14 cellular contexts compared by ENCODE assay signal in the genomic region with DNA sequence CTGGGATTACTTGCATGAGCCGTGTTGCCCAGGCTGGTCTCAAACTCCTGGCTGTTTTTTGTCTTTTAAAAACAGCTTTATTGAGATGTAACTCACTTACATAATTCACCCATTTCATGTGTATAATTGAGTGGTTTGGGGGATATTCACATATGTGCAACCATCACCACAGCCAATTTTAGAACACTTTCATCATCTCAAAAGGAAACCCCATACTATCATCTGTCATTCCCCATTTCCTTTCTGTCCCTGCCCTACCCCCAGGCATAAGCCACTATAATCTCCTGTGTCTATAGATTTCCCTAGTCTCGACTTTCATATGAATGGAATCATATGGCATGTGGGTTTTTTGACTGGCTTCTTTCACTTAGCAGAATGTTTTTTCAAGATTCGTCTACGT.
"Had no signal": no experiment of that assay in that cellular context is flagged by ENCODE, and none has a peak within 500 bp of the region (broad histone marks: within the 10 kb centered on the region; RNA-seq: fewer than 3 reads in every experiment).

No MANE protein-coding gene starts in this region.

- H3K27ac Mint-ChIP-seq: activated B cell treated with CpG ODN at 0.5 μM for 24 hours; activated naive CD4-positive, alpha-beta T cell treated with anti-CD3 and anti-CD28 coated beads, Interleukin-2, amount 50 U/mL, for 24 hours; dendritic cell treated with granulocyte-macrophage colony-stimulating factor and Interleukin-4, amounts not matched to agents 40 ng/mL and 50 ng/mL, for 4 days; endodermal cell; nephron progenitor cell; stimulated activated naive CD8-positive, alpha-beta T cell treated with anti-CD3 and anti-CD28 coated beads, Interleukin-15, Interleukin-2, amounts not matched to agents 100 ng/mL and 50 ng/mL, for 24 hours had no signal

- DNase-seq: activated B cell treated with CpG ODN at 0.5 μM for 24 hours; amygdala; brain microvascular endothelial cell; cerebellar nuclear complex; endodermal cell; left ventricle myocardium superior; mesenchymal stem cell; nephron progenitor cell; stimulated activated CD4-positive, alpha-beta T cell treated with anti-CD3 and anti-CD28 coated beads, Interleukin-12 subunit alpha, Interleukin-12 subunit beta, amount 100 ng/mL, for 4 hours; stimulated activated CD4-positive, alpha-beta T cell treated with anti-CD3 and anti-CD28 coated beads, Interleukin-2, amount 100 ng/mL, for 48 hours had no signal

- H3K4me3 ChIP-seq: hepatocyte had no signal

- H3K27me3 ChIP-seq: brain microvascular endothelial cell, hepatocyte had no signal

- H3K36me3 ChIP-seq: brain microvascular endothelial cell had no signal

- H3K4me3 Mint-ChIP-seq: activated B cell treated with CpG ODN at 0.5 μM for 24 hours; activated naive CD4-positive, alpha-beta T cell treated with anti-CD3 and anti-CD28 coated beads, Interleukin-2, amount 50 U/mL, for 24 hours; dendritic cell treated with granulocyte-macrophage colony-stimulating factor and Interleukin-4, amounts not matched to agents 40 ng/mL and 50 ng/mL, for 4 days; endodermal cell; nephron progenitor cell; stimulated activated naive CD8-positive, alpha-beta T cell treated with anti-CD3 and anti-CD28 coated beads, Interleukin-15, Interleukin-2, amounts not matched to agents 100 ng/mL and 50 ng/mL, for 24 hours had no signal

- H3K27me3 Mint-ChIP-seq: activated B cell treated with CpG ODN at 0.5 μM for 24 hours; activated naive CD4-positive, alpha-beta T cell treated with anti-CD3 and anti-CD28 coated beads, Interleukin-2, amount 50 U/mL, for 24 hours; dendritic cell treated with granulocyte-macrophage colony-stimulating factor and Interleukin-4, amounts not matched to agents 40 ng/mL and 50 ng/mL, for 4 days; stimulated activated naive CD8-positive, alpha-beta T cell treated with anti-CD3 and anti-CD28 coated beads, Interleukin-15, Interleukin-2, amounts not matched to agents 100 ng/mL and 50 ng/mL, for 24 hours had no signal

- H3K27ac ChIP-seq: brain microvascular endothelial cell, hepatocyte had no signal

- H3K4me1 Mint-ChIP-seq: activated naive CD4-positive, alpha-beta T cell treated with anti-CD3 and anti-CD28 coated beads, Interleukin-2, amount 50 U/mL, for 24 hours; endodermal cell; nephron progenitor cell had no signal
